In the genomic region with DNA sequence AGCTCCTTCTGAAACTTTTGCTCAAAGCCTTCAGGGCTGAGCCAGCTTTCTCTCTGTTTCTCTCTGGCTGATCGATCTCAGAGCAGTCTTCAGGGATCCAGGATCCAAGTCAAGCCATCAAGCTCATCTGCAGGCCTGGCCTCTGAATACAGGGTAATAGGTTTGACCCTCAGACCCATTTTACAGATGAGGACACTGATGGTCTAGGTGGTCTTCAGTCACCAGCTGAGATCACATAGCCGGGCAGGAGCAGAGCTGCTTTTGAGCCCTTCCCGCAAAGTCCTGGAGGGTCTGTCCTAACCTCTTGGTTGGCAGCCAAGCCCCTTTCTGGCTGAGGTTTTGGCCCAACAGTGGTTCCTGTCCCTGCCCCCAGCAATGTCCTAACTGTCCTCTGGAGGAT, we compare ENCODE assay signal across 15 cellular contexts. TPM values are rescaled to one million over a fixed set of nuclear protein-coding genes. Genes with fewer than 3 reads are reported as not detected.
"Had no signal": no experiment of that assay in that cellular context is flagged by ENCODE, and none has a peak within 500 bp of the region (broad histone marks: within the 10 kb centered on the region; RNA-seq: fewer than 3 reads in every experiment).

No MANE protein-coding gene starts in this region.

- H3K36me3 ChIP-seq: lower lobe of right lung, right atrium auricular region, tibial nerve had no signal

- DNase-seq: activated CD4-positive, alpha-beta T cell treated with anti-CD3 and anti-CD28 coated beads for 4 hours; activated CD8-positive, alpha-beta memory T cell treated with anti-CD3 and anti-CD28 coated beads for 24 hours; activated naive CD4-positive, alpha-beta T cell treated with anti-CD3 and anti-CD28 coated beads, Interleukin-2, amount 50 U/mL, for 16 hours; amygdala; effector memory CD8-positive, alpha-beta T cell; lower lobe of right lung; SW 1271 had no signal

- H3K27ac ChIP-seq: right atrium auricular region, tibial nerve had no signal

- H3K36me3 Mint-ChIP-seq: mesothelial cell of epicardium had no signal

- H3K27me3 Mint-ChIP-seq: central memory CD8-positive, alpha-beta T cell; effector memory CD8-positive, alpha-beta T cell had no signal

- H3K4me3 ChIP-seq: lower lobe of right lung, right atrium auricular region, skin epidermis, tibial nerve had no signal

- ATAC-seq: effector memory CD8-positive, alpha-beta T cell; lower lobe of right lung had no signal

- H3K27ac Mint-ChIP-seq: brain, mesothelial cell of epicardium had no signal

- H3K9me3 Mint-ChIP-seq: central memory CD8-positive, alpha-beta T cell; effector memory CD8-positive, alpha-beta T cell; mesothelial cell of epicardium had no signal

- H3K4me3 Mint-ChIP-seq: brain, mesothelial cell of epicardium had no signal

- H3K9me3 ChIP-seq: lower lobe of right lung, right atrium auricular region, tibial nerve had no signal

RNA-seq across cellular contexts. Expression of gene PEAK3, which starts 5.6 kb away (rescaled TPM):
- total RNA-seq: epithelial cell of proximal tubule, mesothelial cell of epicardium had no signal

RNA-seq across cellular contexts. Expression of gene LINGO3, which starts 20.4 kb away (rescaled TPM):
- total RNA-seq: epithelial cell of proximal tubule, lower lobe of right lung, right atrium auricular region had no signal

RNA-seq across cellular contexts. Expression of gene JSRP1, which starts 31.4 kb away (rescaled TPM):
- total RNA-seq: lower lobe of right lung, posterior vena cava, tibial nerve had no signal
